ENCODE assay signal across 1 cellular context in the genomic region with DNA sequence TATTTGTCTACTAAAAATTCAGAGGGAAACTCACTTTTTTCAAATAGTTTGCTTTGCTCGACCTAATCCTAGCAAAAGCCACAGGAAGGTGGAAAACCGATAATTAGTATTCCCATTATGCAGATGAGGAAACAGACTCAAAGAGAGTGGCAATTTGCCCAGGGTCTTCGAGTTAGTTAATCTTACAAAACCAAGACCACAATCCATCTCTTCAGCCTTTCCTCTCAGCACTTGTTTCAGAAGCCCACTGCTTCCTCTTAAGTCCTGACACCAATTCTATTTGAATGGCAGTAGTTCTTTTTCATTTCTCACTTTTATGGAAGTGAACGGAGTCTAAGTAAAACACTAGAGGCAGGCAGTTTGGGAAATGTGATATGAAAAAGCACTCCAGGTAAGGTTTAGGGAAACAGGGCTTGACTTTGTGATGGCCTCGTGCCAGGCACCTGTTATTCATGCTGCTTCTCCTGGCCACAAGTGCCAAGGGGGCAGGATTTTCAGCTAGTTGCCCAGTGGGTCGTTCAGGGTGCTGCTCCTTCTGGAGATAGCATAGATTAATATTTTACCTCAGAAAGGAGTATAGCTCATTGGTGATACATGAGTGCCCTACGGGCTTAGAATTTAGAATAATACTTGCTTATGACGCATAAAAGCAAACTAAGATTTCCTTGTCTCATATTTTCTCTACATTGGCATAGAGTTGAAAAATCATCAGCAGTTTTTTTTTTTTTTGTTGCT.
TF ChIP-seq lines count a peak whose summit lies in the region.

No MANE protein-coding gene starts in this region.

TF ChIP-seq in HepG2, 621 proteins besides CTCF, POLR2A, EP300 and RAD21 (continued from another document):
- TF ChIP-seq SP1 (IDR thresholded peaks at IDR 0.05) (no peak), SP1 (CRISPR knock-in tag; IDR thresholded peaks at IDR 0.05) (no peak)
